In genomic region chr7:148747274-148747673, GRCh38 we compare ENCODE assay signal across 10 cellular contexts. TPM values are rescaled to one million over a fixed set of nuclear protein-coding genes. Genes with fewer than 3 reads are reported as not detected.
DNase-seq lines count a peak whose midpoint lies in the region; ATAC-seq, FAIRE-seq and TF ChIP-seq lines count a peak whose summit lies in the region.
"Had no signal": no experiment of that assay in that cellular context is flagged by ENCODE, and none has a peak within 500 bp of the region (broad histone marks: within the 10 kb centered on the region; RNA-seq: fewer than 3 reads in every experiment).

No MANE protein-coding gene starts in this region.

- CTCF ChIA-PET in BJ (lab: Yijun Ruan, JAX): interaction anchor here (0.7 kb wide), 1 partner anchor 17 kb away, joined by 3 read pairs; no protein-coding TSS in a partner anchor
- CTCF ChIA-PET in A673 (lab: Charles Lee): interaction anchor here (1.1 kb wide), 1 partner anchor 26 kb away, joined by 5 read pairs; no protein-coding TSS in a partner anchor

- no peak for ATAC-seq in HG02763 (IDR thresholded peaks at IDR 0.05; ENCODE audit: unreplicated experiment)

- H3K27ac ChIP-seq in A673 (ENCODE audit: low read depth, low read length, poor library complexity, severe bottlenecking): no peak overlapping the region
- H3K27ac ChIP-seq: SJSA1 had no signal

- H3K27me3 ChIP-seq in BJ (ENCODE audit: control insufficient read depth, insufficient read depth, low read length) (no peaks in the 10 kb centered on the region), H7 (ENCODE audit: control insufficient read depth, insufficient read depth, low read length) (no peaks in the 10 kb centered on the region), A673 (replicated peaks; ENCODE audit: insufficient read depth, low read depth, low read length, poor library complexity) (no peaks in the 10 kb centered on the region)
- H3K27me3 ChIP-seq: SJSA1 had no signal

- peaks cover 2% of the 10 kb centered on the region for H3K9me3 ChIP-seq in A673 (ENCODE audit: low read depth, low read length, poor library complexity, severe bottlenecking)
- H3K9me3 ChIP-seq: SJSA1 had no signal

- no TSS peak for BruUV-seq in A673 (replicated peaks; lab: Mats Ljungman, UMichigan)

- no peak for FAIRE-seq in H54 (lab: Jason Lieb, UNC)

- H3K4me1 ChIP-seq in A673 (ENCODE audit: insufficient read depth, low read length, poor library complexity, severe bottlenecking): no peaks in the 10 kb centered on the region
- H3K4me1 ChIP-seq: SJSA1 had no signal

- TF ChIP-seq CTCF in BJ (IDR thresholded peaks at IDR 0.05; ENCODE audit: insufficient read depth, low read depth, low read length) (0 out of 2 replicates have a peak, but pooled peaks have one; percentile 4), A673 (conservative IDR thresholded peaks at IDR 0.05; ENCODE audit: low read depth, low read length) (no peak)

- DNase-seq in BJ (ENCODE audit: low read depth) (no peak), H7 (peak; percentile 90), NCI-H774 (lab: John Stamatoyannopoulos, UW) (peak; percentile 88), iPS DF 4.7 (ENCODE audit: extremely low read depth, low spot score) (peak; percentile 78), H54 (ENCODE audit: insufficient read length, low spot score) (no peak), LoVo (ENCODE audit: low spot score) (no peak), A673 (ENCODE audit: low spot score) (no peak)
- DNase-seq: activated naive CD4-positive, alpha-beta T cell treated with anti-CD3 and anti-CD28 coated beads, Interleukin-2, amount 50 U/mL, for 16 hours had no signal

- no peak overlapping the region for H3K4me3 ChIP-seq in BJ (ENCODE audit: low read depth, low read length)
- H3K4me3 ChIP-seq in H7 (ENCODE audit: insufficient read depth, low read depth, low read length): no peak overlapping the region
- no peak overlapping the region for H3K4me3 ChIP-seq in A673 (ENCODE audit: low read depth, low read length, poor library complexity, severe bottlenecking)
- H3K4me3 ChIP-seq: SJSA1 had no signal

- no peak for TF ChIP-seq POLR2A in H54 (IDR thresholded peaks at IDR 0.05; ENCODE audit: low read depth, low read length)

- POLR2A ChIA-PET in BJ (lab: Charles Lee): interaction anchor here (0.5 to 0.6 kb wide), 2 partner anchors 35 to 194 kb away, joined by 3 read pairs; no protein-coding TSS in a partner anchor
- POLR2A ChIA-PET in A673 (lab: Charles Lee; ENCODE audit: low non-redundant PET): interaction anchor here (0.6 kb wide), 1 partner anchor 267 kb away, joined by 3 read pairs; no protein-coding TSS in a partner anchor

- peaks cover 2% of the 10 kb centered on the region; the same call in 1 of the 2 replicates for H3K36me3 ChIP-seq in BJ (ENCODE audit: control insufficient read depth, insufficient read depth, low read length)
- no peaks in the 10 kb centered on the region for H3K36me3 ChIP-seq in H7 (replicated peaks; ENCODE audit: control insufficient read depth, insufficient read depth, low read length)
- peaks cover 5% of the 10 kb centered on the region for H3K36me3 ChIP-seq in A673 (ENCODE audit: insufficient read depth, low read length, poor library complexity, severe bottlenecking)

- intact Hi-C loops in A673 (cut with micrococcal nuclease; ENCODE audit: unreplicated experiment): no loop called here

RNA-seq across cellular contexts. Expression of gene CUL1, which starts 48.6 kb away (rescaled TPM):
- 38.6 and 52.0 TPM in 2 replicates for polyA plus RNA-seq in BJ (2011; rRNA removed)
- 31.3 and 32.5 TPM in 2 replicates for polyA minus RNA-seq in BJ (2011; rRNA and poly(A)+ RNA removed)
- total RNA-seq in H7 (2014; rRNA removed; shearing (Covaris generic)): 46.7 and 52.0 TPM in 2 replicates
- 75.5 and 75.7 TPM in 2 replicates for total RNA-seq in A673 (2021)

Comparison
In these comparisons a context has a peak if more than half of its experiments do, and no peak if none do; other contexts are left out.
1. DNase-seq: peak in H7 (single experiment), NCI-H774 (single experiment) and iPS DF 4.7 (single experiment); none in BJ (single experiment), H54 (single experiment), LoVo (single experiment) and A673 (single experiment).